Comparison of ENCODE assay signal across 18 cellular contexts in the genomic region with DNA sequence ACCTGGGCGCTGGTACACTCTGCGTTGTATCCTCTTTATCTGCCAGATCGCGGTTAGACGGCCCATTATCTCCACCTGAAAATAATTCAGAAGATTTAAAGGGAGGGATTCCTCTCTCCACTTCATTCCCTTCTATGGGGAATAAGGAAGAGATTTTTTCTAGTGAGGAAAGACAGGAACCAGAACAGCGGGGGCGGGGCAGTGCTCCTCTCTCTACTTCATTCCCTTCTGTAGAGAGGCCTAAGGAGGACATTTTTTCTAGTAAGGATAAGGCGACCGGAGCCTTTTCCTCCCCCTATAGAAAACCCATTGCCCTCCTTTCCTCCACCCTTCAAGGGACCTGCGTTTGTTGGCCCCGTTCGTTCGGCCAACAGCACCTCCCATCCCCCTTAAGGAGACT. TPM values are rescaled to one million over a fixed set of nuclear protein-coding genes. Genes with fewer than 3 reads are reported as not detected.
DNase-seq lines count a peak whose midpoint lies in the region; ATAC-seq and TF ChIP-seq lines count a peak whose summit lies in the region.
"Had no signal": no experiment of that assay in that cellular context is flagged by ENCODE, and none has a peak within 500 bp of the region (broad histone marks: within the 10 kb centered on the region; RNA-seq: fewer than 3 reads in every experiment).

No MANE protein-coding gene starts in this region.

- peak overlapping the region; percentile 46 for H3K4me2 ChIP-seq in GM23338

- peaks cover 6% of the 10 kb centered on the region for H3K27me3 Mint-ChIP-seq in GM23338 (ENCODE audit: insufficient read depth, low read depth, poor library complexity)
- H3K27me3 Mint-ChIP-seq in CD8-positive, alpha-beta T cell (ENCODE audit: low read depth), result peaks cover 4% of the 10 kb centered on the region

- 0 out of 2 replicates have a peak, but pooled peaks cover 4% of the 10 kb centered on the region for H3F3A ChIP-seq in GM23338 (replicated peaks; ENCODE audit: low read depth)

- H3K4me3 Mint-ChIP-seq in GM23338, result no peak overlapping the region
- H3K4me3 Mint-ChIP-seq in CD8-positive, alpha-beta T cell, result no peak overlapping the region

- intact Hi-C loops in colonic mucosa (cut with DNase I), result no loop called here
- intact Hi-C loops in upper lobe of right lung (cut with DNase I), result no loop called here
- intact Hi-C loops in CD8-positive, alpha-beta T cell (cut with DNase I, micrococcal nuclease), result no loop called here

- H3K9ac ChIP-seq in colonic mucosa (ENCODE audit: low read depth in 2 of 2, low read length in 2 of 2) (peak overlapping the region in 1 of 2 donors; percentile 71), mucosa of rectum (ENCODE audit: low read depth in 1 of 2, low read length in 2 of 2) (no peak overlapping the region)

- ATAC-seq in GM23338, result peak; percentile 24
- peak; percentile 4 for ATAC-seq in upper lobe of right lung
- ATAC-seq in CD8-positive, alpha-beta T cell, result no peak
- ATAC-seq in HG02981 (IDR thresholded peaks at IDR 0.05; ENCODE audit: unreplicated experiment), result no peak
- ATAC-seq: PC-3 had no signal

- no peak for TF ChIP-seq CTCF in GM23338 (conservative IDR thresholded peaks at IDR 0.05; ENCODE audit: low read depth in 2 of 2)
- no peak for TF ChIP-seq CTCF in colonic mucosa (IDR thresholded peaks at IDR 0.05)
- TF ChIP-seq CTCF in upper lobe of right lung (IDR thresholded peaks at IDR 0.05), result no peak
- no peak for TF ChIP-seq CTCF in CD8-positive, alpha-beta T cell (IDR thresholded peaks at IDR 0.05)

- H2AFZ ChIP-seq in GM23338, result peak overlapping the region; percentile 78; the same call in 1 of the 2 replicates

- H3K9me3 ChIP-seq in colonic mucosa, result no peaks in the 10 kb centered on the region
- no peaks in the 10 kb centered on the region for H3K9me3 ChIP-seq in mucosa of rectum (ENCODE audit: control insufficient read depth in 2 of 2, low read length in 2 of 2)
- H3K9me3 ChIP-seq in upper lobe of right lung, result no peaks in the 10 kb centered on the region
- H3K9me3 ChIP-seq in CD8-positive, alpha-beta T cell (ENCODE audit: low read length), result no peaks in the 10 kb centered on the region
- H3K9me3 ChIP-seq: BE2C, MG63 had no signal

- peaks cover 32% of the 10 kb centered on the region for H3K4me1 ChIP-seq in GM23338 (ENCODE audit: insufficient read depth)
- H3K4me1 ChIP-seq in colonic mucosa, result peaks cover 19% of the 10 kb centered on the region
- peaks cover 22 to 31% of the 10 kb centered on the region in 2 donors for H3K4me1 ChIP-seq in mucosa of rectum (ENCODE audit: control insufficient read depth in 2 of 2, insufficient read depth in 2 of 2, low read length in 2 of 2)
- peaks cover 11% of the 10 kb centered on the region for H3K4me1 ChIP-seq in upper lobe of right lung
- H3K4me1 ChIP-seq in CD8-positive, alpha-beta T cell (ENCODE audit: insufficient read depth, low read length), result peaks cover 17% of the 10 kb centered on the region
- H3K4me1 ChIP-seq: BE2C had no signal

- peak; percentile 57 for DNase-seq in GM23338 (ENCODE audit: low spot score)
- no peak for DNase-seq in colonic mucosa
- no peak for DNase-seq in upper lobe of right lung
- no peak for DNase-seq in CD8-positive, alpha-beta T cell
- DNase-seq in HUDEP-2 (lab: John Stamatoyannopoulos, UW; ENCODE audit: unreplicated experiment in 76 of 76), result no peak
- DNase-seq: BE2C, DMS 273 treated with DMSO at 0.1 percent for 48 hours, KBM-7, MG63, NCI-H1105 treated with DMSO at 0.1 percent for 48 hours, NCI-H1930, NCI-H2171, NCI-H446 treated with DMSO at 0.1 percent for 48 hours, NCI-H748 treated with DMSO at 0.1 percent for 48 hours, PC-3 had no signal

- 0 out of 2 replicates have a peak overlapping the region, but pooled peaks have one; percentile 10 for H3K4me3 ChIP-seq in GM23338
- H3K4me3 ChIP-seq in colonic mucosa, result no peak overlapping the region
- no peak overlapping the region for H3K4me3 ChIP-seq in mucosa of rectum (ENCODE audit: low read length in 2 of 2)
- H3K4me3 ChIP-seq in upper lobe of right lung, result peak overlapping the region; percentile 8
- no peak overlapping the region for H3K4me3 ChIP-seq in CD8-positive, alpha-beta T cell (ENCODE audit: low read depth, low read length)
- H3K4me3 ChIP-seq: MG63 had no signal

- no peak overlapping the region for H3K27ac ChIP-seq in GM23338 (ENCODE audit: low read depth)
- peak overlapping the region; percentile 72 for H3K27ac ChIP-seq in colonic mucosa
- H3K27ac ChIP-seq in mucosa of rectum (ENCODE audit: low read depth in 2 of 2, low read length in 2 of 2), result peak overlapping the region; percentile 79 to 84
- peak overlapping the region; percentile 84 for H3K27ac ChIP-seq in upper lobe of right lung
- H3K27ac ChIP-seq in CD8-positive, alpha-beta T cell (ENCODE audit: low read depth, low read length), result no peak overlapping the region
- H3K27ac ChIP-seq: HL-60 had no signal

- H3K27me3 ChIP-seq in GM23338 (ENCODE audit: insufficient read depth), result no peaks in the 10 kb centered on the region
- no peaks in the 10 kb centered on the region for H3K27me3 ChIP-seq in colonic mucosa
- no peaks in the 10 kb centered on the region for H3K27me3 ChIP-seq in mucosa of rectum (ENCODE audit: control insufficient read depth in 2 of 2, insufficient read depth in 2 of 2, low read length in 2 of 2)
- peaks cover 5% of the 10 kb centered on the region for H3K27me3 ChIP-seq in upper lobe of right lung
- H3K27me3 ChIP-seq in CD8-positive, alpha-beta T cell (ENCODE audit: insufficient read depth, low read length), result no peaks in the 10 kb centered on the region
- H3K27me3 ChIP-seq: BE2C had no signal

- no peaks in the 10 kb centered on the region for H3K79me2 ChIP-seq in GM23338 (replicated peaks; ENCODE audit: insufficient read depth)

- POLR2A ChIA-PET in CD8-positive, alpha-beta T cell (lab: Charles Lee), result no interaction called here

- CTCF ChIA-PET in CD8-positive, alpha-beta T cell (lab: Charles Lee), result interaction anchor here (3.4 kb wide), 1 partner anchor 15 kb away, joined by 33 read pairs; no protein-coding TSS in a partner anchor

- H3K9me3 Mint-ChIP-seq in GM23338, result no peaks in the 10 kb centered on the region
- no peaks in the 10 kb centered on the region for H3K9me3 Mint-ChIP-seq in CD8-positive, alpha-beta T cell

- no peaks in the 10 kb centered on the region for H3K36me3 Mint-ChIP-seq in GM23338 (ENCODE audit: low read depth)
- no peaks in the 10 kb centered on the region for H3K36me3 Mint-ChIP-seq in CD8-positive, alpha-beta T cell

- H3K27ac Mint-ChIP-seq in GM23338, result no peak overlapping the region; the same call in 1 of the 2 replicates
- no peak overlapping the region for H3K27ac Mint-ChIP-seq in CD8-positive, alpha-beta T cell

- no peaks in the 10 kb centered on the region for H3K36me3 ChIP-seq in GM23338 (ENCODE audit: insufficient read depth)
- no peaks in the 10 kb centered on the region for H3K36me3 ChIP-seq in colonic mucosa
- H3K36me3 ChIP-seq in mucosa of rectum (ENCODE audit: control insufficient read depth in 2 of 2, insufficient read depth in 2 of 2, low read length in 2 of 2), result no peaks in the 10 kb centered on the region
- no peaks in the 10 kb centered on the region for H3K36me3 ChIP-seq in upper lobe of right lung
- H3K36me3 ChIP-seq in CD8-positive, alpha-beta T cell (ENCODE audit: insufficient read depth, low read length), result no peaks in the 10 kb centered on the region
- H3K36me3 ChIP-seq: BE2C, MG63 had no signal

- peaks cover 38% of the 10 kb centered on the region for H3K4me1 Mint-ChIP-seq in GM23338
- peaks cover 17% of the 10 kb centered on the region for H3K4me1 Mint-ChIP-seq in CD8-positive, alpha-beta T cell (ENCODE audit: low read depth)

- H3K9me2 ChIP-seq in GM23338 (ENCODE audit: insufficient read depth), result no peaks in the 10 kb centered on the region

- H4K20me1 ChIP-seq in GM23338 (replicated peaks; ENCODE audit: insufficient read depth), result no peaks in the 10 kb centered on the region

TF ChIP-seq in GM23338, 12 proteins besides CTCF, POLR2A, EP300 and RAD21:
- TF ChIP-seq JUNB (IDR thresholded peaks at IDR 0.05; ENCODE audit: unreplicated experiment), result no peak

RNA-seq across cellular contexts. Expression of gene LIPH, which starts 8.3 kb away (rescaled TPM):
- total RNA-seq in GM23338 (2014; rRNA removed; shearing (Covaris generic)), result 0.03 and 0.16 TPM in 2 replicates
- 0.16 and 0.31 TPM in 2 replicates for polyA plus RNA-seq in GM23338 (2016; fragmentation: Nextera tagmentation; extraction: Ambion mirVana)
- total RNA-seq in colonic mucosa (100 to 1,000 TPM in 1 of 2 donors, 10 to 100 TPM in 1; 58.3 to 104 TPM), upper lobe of right lung (38.0 TPM)
- not detected for total RNA-seq in CD8-positive, alpha-beta T cell

RNA-seq across cellular contexts. Expression of gene SENP2, which starts 25.4 kb away (rescaled TPM):
- total RNA-seq in GM23338 (2014; rRNA removed; shearing (Covaris generic)), result 80.3 and 119 TPM in 2 replicates
- polyA plus RNA-seq in GM23338 (2016; fragmentation: Nextera tagmentation; extraction: Ambion mirVana), result 25.1 and 29.2 TPM in 2 replicates
- total RNA-seq in colonic mucosa (10 to 100 TPM; 28.6 to 30.3 TPM), upper lobe of right lung (42.0 TPM)
- total RNA-seq in CD8-positive, alpha-beta T cell, result 10 to 100 TPM; 57.0 to 69.6 TPM

Comparison
In these comparisons a context has a peak if more than half of its experiments do, and no peak if none do; other contexts are left out.
1. ATAC-seq: peak in GM23338 (single experiment) and upper lobe of right lung (single experiment); none in CD8-positive, alpha-beta T cell (single experiment) and HG02981 (single experiment).
2. H3K27ac ChIP-seq: peak in colonic mucosa (single experiment), mucosa of rectum (2 of 2) and upper lobe of right lung (single experiment); none in GM23338 (single experiment) and CD8-positive, alpha-beta T cell (single experiment).
3. H3K4me3 ChIP-seq: peak in GM23338 (single experiment) and upper lobe of right lung (single experiment); none in colonic mucosa (single experiment), mucosa of rectum (0 of 2) and CD8-positive, alpha-beta T cell (single experiment).
4. RNA of gene LIPH, which starts 8.3 kb away (total RNA-seq): 58.3 to 104 TPM in colonic mucosa and 38.0 TPM in upper lobe of right lung (single experiment); 0.03 to 0.16 TPM in GM23338 and not detected in CD8-positive, alpha-beta T cell; every median in the first group is over 10 times any median in the second.